In the genomic region with DNA sequence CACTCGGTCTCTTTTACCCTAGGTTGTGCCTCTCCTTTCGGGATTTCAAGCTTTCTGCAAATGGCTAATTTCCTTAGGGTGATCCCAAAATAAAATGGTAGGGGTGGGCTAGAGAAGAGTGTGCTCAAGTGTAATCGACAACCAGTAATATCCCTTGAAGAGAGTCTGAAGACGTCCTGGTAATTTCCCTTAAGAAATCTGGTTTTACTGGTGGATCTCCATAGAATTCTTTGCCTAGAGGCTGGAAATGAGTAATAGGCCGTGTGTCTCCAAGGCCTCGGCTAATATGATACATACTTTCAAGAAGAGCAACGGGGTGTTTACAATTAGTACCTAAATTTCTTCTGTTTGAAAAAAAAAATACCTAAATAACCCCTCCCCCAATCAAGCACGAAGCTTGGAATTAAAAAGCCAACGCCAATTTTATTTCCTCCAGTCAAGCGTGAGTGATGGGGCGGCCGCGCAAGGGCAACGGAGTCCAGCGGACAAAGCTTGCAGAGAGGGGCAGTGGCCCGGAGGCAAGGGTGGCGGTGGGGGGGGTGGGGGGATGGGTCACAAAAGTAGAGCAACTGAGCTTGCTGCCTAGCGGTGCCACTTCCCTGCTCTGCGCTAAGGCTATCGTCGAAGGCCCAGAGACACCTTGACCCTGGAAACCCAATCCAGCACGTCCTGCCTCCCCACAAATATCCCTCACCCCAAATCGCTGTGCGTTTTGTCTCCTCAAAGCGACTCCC, we compare ENCODE assay signal across 1 cellular context.
TF ChIP-seq lines count a peak whose summit lies in the region.

No MANE protein-coding gene starts in this region.

TF ChIP-seq in HepG2, 621 proteins besides CTCF, POLR2A, EP300 and RAD21:
- 0 out of 2 replicates have a peak, but pooled peaks have one; percentile 7 for TF ChIP-seq EZH2 (conservative IDR thresholded peaks at IDR 0.05; ENCODE audit: low read depth, low read length)
- no peak for TF ChIP-seq FOXK2 (IDR thresholded peaks at IDR 0.05)
- no peak for TF ChIP-seq ZNF430 (CRISPR knock-in tag; IDR thresholded peaks at IDR 0.05)
